ENCODE assay signal across 2 cellular contexts in the genomic region with DNA sequence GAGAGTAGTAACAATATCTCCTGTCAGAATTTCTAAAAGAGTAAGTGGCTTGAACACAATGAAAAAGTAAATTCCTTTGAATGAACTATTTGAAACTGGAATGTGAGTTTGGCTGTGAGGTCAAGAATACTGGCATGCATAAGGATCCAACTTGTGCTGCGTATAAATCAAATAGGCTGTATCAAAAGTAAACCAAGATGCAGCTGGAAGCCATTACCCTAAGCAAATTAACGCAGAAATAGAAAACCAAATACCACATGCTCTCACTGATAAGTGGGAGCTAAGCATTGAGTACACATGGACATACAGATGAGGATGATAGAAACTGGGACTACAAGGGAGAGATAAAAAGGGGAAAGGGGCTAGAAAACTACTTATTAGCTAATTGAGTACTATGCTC.
TF ChIP-seq lines count a peak whose summit lies in the region.

No MANE protein-coding gene starts in this region.

TF ChIP-seq in K562, 482 proteins besides CTCF, POLR2A, EP300 and RAD21 (continued from another document):
- TF ChIP-seq C11orf30 (IDR thresholded peaks at IDR 0.05; ENCODE audit: low read depth) = no peak
- no peak for TF ChIP-seq LEF1 (IDR thresholded peaks at IDR 0.05)
- no peak for TF ChIP-seq POLR3A (IDR thresholded peaks at IDR 0.05; ENCODE audit: borderline replicate concordance, extremely low read depth, insufficient read depth, insufficient read length)
- peak; percentile 39; the same call in 1 of the 2 replicates for TF ChIP-seq CBFA2T3 (IDR thresholded peaks at IDR 0.05)
- TF ChIP-seq ARID1B (IDR thresholded peaks at IDR 0.05) = 0 out of 2 replicates have a peak, but pooled peaks have one; percentile 20
- TF ChIP-seq, protein P1, sequence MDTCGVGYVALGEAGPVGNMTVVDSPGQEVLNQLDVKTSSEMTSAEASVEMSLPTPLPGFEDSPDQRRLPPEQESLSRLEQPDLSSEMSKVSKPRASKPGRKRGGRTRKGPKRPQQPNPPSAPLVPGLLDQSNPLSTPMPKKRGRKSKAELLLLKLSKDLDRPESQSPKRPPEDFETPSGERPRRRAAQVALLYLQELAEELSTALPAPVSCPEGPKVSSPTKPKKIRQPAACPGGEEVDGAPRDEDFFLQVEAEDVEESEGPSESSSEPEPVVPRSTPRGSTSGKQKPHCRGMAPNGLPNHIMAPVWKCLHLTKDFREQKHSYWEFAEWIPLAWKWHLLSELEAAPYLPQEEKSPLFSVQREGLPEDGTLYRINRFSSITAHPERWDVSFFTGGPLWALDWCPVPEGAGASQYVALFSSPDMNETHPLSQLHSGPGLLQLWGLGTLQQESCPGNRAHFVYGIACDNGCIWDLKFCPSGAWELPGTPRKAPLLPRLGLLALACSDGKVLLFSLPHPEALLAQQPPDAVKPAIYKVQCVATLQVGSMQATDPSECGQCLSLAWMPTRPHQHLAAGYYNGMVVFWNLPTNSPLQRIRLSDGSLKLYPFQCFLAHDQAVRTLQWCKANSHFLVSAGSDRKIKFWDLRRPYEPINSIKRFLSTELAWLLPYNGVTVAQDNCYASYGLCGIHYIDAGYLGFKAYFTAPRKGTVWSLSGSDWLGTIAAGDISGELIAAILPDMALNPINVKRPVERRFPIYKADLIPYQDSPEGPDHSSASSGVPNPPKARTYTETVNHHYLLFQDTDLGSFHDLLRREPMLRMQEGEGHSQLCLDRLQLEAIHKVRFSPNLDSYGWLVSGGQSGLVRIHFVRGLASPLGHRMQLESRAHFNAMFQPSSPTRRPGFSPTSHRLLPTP (IDR thresholded peaks at IDR 0.05; ENCODE audit: borderline replicate concordance, extremely low read depth, insufficient read length) = no peak
- no peak for TF ChIP-seq SIN3B (IDR thresholded peaks at IDR 0.05; ENCODE audit: low read depth)
- TF ChIP-seq HNRNPK (IDR thresholded peaks at IDR 0.05; ENCODE audit: low read depth, low read length, poor library complexity, severe bottlenecking) = no peak
- no peak for TF ChIP-seq NFATC3 (IDR thresholded peaks at IDR 0.05)

TF ChIP-seq in GM23338, 12 proteins besides CTCF, POLR2A, EP300 and RAD21 (continued from another document):
- no peak for TF ChIP-seq ZNF331 (CRISPR knock-in tag; IDR thresholded peaks at IDR 0.05; ENCODE audit: low read depth)
- TF ChIP-seq NANOG (IDR thresholded peaks at IDR 0.05; ENCODE audit: borderline replicate concordance) = no peak
- TF ChIP-seq CREB1 (CRISPR knock-in tag; IDR thresholded peaks at IDR 0.05; ENCODE audit: low read depth) = no peak
- no peak for TF ChIP-seq POLR2AphosphoS5 (IDR thresholded peaks at IDR 0.05; ENCODE audit: low read depth)
- TF ChIP-seq, protein P2, sequence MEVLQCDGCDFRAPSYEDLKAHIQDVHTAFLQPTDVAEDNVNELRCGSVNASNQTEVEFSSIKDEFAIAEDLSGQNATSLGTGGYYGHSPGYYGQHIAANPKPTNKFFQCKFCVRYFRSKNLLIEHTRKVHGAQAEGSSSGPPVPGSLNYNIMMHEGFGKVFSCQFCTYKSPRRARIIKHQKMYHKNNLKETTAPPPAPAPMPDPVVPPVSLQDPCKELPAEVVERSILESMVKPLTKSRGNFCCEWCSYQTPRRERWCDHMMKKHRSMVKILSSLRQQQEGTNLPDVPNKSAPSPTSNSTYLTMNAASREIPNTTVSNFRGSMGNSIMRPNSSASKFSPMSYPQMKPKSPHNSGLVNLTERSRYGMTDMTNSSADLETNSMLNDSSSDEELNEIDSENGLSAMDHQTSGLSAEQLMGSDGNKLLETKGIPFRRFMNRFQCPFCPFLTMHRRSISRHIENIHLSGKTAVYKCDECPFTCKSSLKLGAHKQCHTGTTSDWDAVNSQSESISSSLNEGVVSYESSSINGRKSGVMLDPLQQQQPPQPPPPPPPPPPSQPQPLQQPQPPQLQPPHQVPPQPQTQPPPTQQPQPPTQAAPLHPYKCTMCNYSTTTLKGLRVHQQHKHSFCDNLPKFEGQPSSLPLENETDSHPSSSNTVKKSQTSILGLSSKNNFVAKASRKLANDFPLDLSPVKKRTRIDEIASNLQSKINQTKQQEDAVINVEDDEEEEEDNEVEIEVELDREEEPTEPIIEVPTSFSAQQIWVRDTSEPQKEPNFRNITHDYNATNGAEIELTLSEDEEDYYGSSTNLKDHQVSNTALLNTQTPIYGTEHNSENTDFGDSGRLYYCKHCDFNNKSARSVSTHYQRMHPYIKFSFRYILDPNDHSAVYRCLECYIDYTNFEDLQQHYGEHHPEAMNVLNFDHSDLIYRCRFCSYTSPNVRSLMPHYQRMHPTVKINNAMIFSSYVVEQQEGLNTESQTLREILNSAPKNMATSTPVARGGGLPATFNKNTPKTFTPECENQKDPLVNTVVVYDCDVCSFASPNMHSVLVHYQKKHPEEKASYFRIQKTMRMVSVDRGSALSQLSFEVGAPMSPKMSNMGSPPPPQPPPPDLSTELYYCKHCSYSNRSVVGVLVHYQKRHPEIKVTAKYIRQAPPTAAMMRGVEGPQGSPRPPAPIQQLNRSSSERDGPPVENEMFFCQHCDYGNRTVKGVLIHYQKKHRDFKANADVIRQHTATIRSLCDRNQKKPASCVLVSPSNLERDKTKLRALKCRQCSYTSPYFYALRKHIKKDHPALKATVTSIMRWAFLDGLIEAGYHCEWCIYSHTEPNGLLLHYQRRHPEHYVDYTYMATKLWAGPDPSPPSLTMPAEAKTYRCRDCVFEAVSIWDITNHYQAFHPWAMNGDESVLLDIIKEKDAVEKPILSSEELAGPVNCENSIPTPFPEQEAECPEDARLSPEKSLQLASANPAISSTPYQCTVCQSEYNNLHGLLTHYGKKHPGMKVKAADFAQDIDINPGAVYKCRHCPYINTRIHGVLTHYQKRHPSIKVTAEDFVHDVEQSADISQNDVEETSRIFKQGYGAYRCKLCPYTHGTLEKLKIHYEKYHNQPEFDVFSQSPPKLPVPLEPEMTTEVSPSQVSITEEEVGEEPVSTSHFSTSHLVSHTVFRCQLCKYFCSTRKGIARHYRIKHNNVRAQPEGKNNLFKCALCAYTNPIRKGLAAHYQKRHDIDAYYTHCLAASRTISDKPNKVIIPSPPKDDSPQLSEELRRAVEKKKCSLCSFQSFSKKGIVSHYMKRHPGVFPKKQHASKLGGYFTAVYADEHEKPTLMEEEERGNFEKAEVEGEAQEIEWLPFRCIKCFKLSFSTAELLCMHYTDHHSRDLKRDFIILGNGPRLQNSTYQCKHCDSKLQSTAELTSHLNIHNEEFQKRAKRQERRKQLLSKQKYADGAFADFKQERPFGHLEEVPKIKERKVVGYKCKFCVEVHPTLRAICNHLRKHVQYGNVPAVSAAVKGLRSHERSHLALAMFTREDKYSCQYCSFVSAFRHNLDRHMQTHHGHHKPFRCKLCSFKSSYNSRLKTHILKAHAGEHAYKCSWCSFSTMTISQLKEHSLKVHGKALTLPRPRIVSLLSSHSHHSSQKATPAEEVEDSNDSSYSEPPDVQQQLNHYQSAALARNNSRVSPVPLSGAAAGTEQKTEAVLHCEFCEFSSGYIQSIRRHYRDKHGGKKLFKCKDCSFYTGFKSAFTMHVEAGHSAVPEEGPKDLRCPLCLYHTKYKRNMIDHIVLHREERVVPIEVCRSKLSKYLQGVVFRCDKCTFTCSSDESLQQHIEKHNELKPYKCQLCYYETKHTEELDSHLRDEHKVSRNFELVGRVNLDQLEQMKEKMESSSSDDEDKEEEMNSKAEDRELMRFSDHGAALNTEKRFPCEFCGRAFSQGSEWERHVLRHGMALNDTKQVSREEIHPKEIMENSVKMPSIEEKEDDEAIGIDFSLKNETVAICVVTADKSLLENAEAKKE (CRISPR knock-in tag; IDR thresholded peaks at IDR 0.05) = no peak
- TF ChIP-seq, protein P3, sequence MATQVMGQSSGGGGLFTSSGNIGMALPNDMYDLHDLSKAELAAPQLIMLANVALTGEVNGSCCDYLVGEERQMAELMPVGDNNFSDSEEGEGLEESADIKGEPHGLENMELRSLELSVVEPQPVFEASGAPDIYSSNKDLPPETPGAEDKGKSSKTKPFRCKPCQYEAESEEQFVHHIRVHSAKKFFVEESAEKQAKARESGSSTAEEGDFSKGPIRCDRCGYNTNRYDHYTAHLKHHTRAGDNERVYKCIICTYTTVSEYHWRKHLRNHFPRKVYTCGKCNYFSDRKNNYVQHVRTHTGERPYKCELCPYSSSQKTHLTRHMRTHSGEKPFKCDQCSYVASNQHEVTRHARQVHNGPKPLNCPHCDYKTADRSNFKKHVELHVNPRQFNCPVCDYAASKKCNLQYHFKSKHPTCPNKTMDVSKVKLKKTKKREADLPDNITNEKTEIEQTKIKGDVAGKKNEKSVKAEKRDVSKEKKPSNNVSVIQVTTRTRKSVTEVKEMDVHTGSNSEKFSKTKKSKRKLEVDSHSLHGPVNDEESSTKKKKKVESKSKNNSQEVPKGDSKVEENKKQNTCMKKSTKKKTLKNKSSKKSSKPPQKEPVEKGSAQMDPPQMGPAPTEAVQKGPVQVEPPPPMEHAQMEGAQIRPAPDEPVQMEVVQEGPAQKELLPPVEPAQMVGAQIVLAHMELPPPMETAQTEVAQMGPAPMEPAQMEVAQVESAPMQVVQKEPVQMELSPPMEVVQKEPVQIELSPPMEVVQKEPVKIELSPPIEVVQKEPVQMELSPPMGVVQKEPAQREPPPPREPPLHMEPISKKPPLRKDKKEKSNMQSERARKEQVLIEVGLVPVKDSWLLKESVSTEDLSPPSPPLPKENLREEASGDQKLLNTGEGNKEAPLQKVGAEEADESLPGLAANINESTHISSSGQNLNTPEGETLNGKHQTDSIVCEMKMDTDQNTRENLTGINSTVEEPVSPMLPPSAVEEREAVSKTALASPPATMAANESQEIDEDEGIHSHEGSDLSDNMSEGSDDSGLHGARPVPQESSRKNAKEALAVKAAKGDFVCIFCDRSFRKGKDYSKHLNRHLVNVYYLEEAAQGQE (IDR thresholded peaks at IDR 0.05; ENCODE audit: unreplicated experiment) = no peak
- no peak for TF ChIP-seq STAT1 (IDR thresholded peaks at IDR 0.05; ENCODE audit: unreplicated experiment)
- TF ChIP-seq EZH2phosphoT487 (IDR thresholded peaks at IDR 0.05; ENCODE audit: unreplicated experiment) = no peak
TF ChIP-seq in GM23338: peak in this region for 0.
